Comparison of ENCODE assay signal across 1 cellular context in the genomic region with DNA sequence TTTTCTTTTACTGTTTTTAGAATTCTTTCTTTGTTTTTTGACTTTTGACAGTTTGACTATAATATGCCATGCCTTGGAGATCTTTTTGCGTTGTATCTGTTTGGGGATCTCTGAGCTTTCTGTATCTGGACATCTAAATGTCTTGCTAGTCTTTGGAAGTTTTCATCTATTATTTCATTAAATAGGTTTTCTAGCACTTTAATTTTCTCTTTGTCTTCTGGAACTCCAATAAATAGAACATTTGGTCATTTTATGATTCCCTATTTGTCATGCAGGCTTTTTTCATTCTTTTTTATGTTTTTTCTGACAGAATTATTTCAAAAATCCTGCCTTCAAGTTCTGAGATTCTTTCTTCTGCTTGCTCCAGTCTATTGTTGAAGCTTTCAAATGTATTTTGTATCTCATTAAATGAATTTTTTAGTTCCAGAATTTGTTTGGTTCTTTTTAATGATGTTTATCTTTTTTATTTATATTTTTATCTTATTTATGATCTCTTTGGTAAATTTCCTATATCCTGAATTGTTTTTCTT.
TF ChIP-seq lines count a peak whose summit lies in the region.

No MANE protein-coding gene starts in this region.

TF ChIP-seq in HepG2, 621 proteins besides CTCF, POLR2A, EP300 and RAD21 (continued from another document):
- no peak for TF ChIP-seq ZBTB44 (CRISPR knock-in tag; IDR thresholded peaks at IDR 0.05)
TF ChIP-seq in HepG2: peak in this region for 1.
